8 cellular contexts compared by ENCODE assay signal in the genomic region with DNA sequence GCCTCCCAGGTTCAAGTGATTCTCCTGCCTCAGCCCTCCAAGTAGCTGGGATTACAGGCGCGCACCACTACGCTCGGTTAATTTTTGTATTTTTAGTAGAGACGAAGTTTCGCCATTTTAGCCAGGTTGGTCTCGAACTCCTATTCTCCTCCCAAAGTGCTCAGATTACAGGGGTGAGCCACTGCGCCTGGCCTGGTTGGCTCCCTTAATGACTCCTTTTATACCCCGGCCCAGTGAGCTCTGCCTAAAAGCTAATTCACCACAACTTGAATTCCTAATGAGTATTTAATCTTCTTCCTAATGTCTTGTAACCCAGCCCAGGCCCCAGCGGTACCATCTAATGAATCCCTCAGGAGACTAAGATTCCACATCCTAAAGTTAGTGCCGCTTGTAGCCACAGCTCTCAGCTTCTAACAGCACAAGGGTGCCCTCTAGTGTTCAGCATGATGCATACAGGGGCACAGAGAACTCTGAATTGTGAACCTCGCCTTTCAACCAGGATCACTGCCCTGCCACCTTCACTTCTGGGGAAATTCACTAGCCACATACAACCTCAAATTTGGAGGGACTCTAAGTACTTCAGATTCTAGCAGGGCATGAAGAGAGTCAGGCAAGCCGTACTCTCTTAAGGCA.
DNase-seq lines count a peak whose midpoint lies in the region; ATAC-seq, FAIRE-seq and TF ChIP-seq lines count a peak whose summit lies in the region.

No MANE protein-coding gene starts in this region.

- H3K4ac ChIP-seq in neuronal stem cell (ENCODE audit: low read length), result no peak overlapping the region

- DNase-seq in Caki2 (ENCODE audit: low read depth), result peak; percentile 8
- DNase-seq in GM19239 (ENCODE audit: insufficient read length, low spot score), result peak; percentile 4
- peak; percentile 63 for DNase-seq in NCI-H82 treated with DMSO at 0.1 percent for 48 hours (lab: John Stamatoyannopoulos, UW; ENCODE audit: unreplicated experiment)
- DNase-seq in activated T-cell treated with anti-CD3 and anti-CD28 coated beads for 24 hours (ENCODE audit: low read depth), result peak; percentile 15
- peak; percentile 60 for DNase-seq in fibroblast of mammary gland (ENCODE audit: low read depth)
- DNase-seq in neuronal stem cell (ENCODE audit: low spot score), result peak; percentile 46
- DNase-seq in cerebellar nuclear complex (lab: John Stamatoyannopoulos, UW), result no peak

- H4K91ac ChIP-seq in neuronal stem cell (ENCODE audit: low read depth, low read length, poor library complexity), result no peak overlapping the region

- no peak overlapping the region for H3K23ac ChIP-seq in neuronal stem cell (ENCODE audit: low read depth, low read length, poor library complexity)

- no peak overlapping the region for H2BK120ac ChIP-seq in neuronal stem cell (ENCODE audit: low read depth, low read length)

- H3K9ac ChIP-seq in neuronal stem cell (ENCODE audit: low read depth, low read length, poor library complexity), result no peak overlapping the region

- H2AFZ ChIP-seq in neuronal stem cell (ENCODE audit: low read length), result no peak overlapping the region

- H3K9me3 ChIP-seq in neuronal stem cell (replicated peaks in 1 of 2; ENCODE audit: control insufficient read depth in 2 of 2, insufficient read depth in 1 of 2, low read depth in 1 of 2, low read length in 2 of 2), result no peaks in the 10 kb centered on the region

- no peak overlapping the region for H3K4me2 ChIP-seq in neuronal stem cell (ENCODE audit: insufficient read depth, low read length, poor library complexity, severe bottlenecking)

- H3K18ac ChIP-seq in neuronal stem cell (ENCODE audit: low read length), result no peak overlapping the region

- H3K79me1 ChIP-seq in neuronal stem cell (ENCODE audit: low read depth, low read length), result no peaks in the 10 kb centered on the region

- H3K27ac ChIP-seq in neuronal stem cell (replicated peaks; ENCODE audit: low read length), result no peak overlapping the region

- H2BK15ac ChIP-seq in neuronal stem cell (ENCODE audit: low read length), result no peak overlapping the region

- H2AK5ac ChIP-seq in neuronal stem cell (ENCODE audit: low read depth, low read length), result no peak overlapping the region

- no peak overlapping the region for H3K14ac ChIP-seq in neuronal stem cell (ENCODE audit: low read length)

- in situ Hi-C loops in Caki2 (cut with HindIII; ENCODE audit: low pct_unique_long_range_greater_than_20kb, low sequenced_read_pairs), result no loop called here

- no peak overlapping the region for H3K4me3 ChIP-seq in fibroblast of mammary gland (ENCODE audit: control insufficient read depth, low read depth, low read length)
- no peak overlapping the region for H3K4me3 ChIP-seq in neuronal stem cell (ENCODE audit: low read length in 2 of 2)

- ATAC-seq in HG03460 (IDR thresholded peaks at IDR 0.05; ENCODE audit: unreplicated experiment), result peak; percentile 71

- H3K4me1 ChIP-seq in neuronal stem cell (ENCODE audit: control insufficient read depth in 2 of 2, insufficient read depth in 1 of 2, low read depth in 1 of 2, low read length in 2 of 2), result no peaks in the 10 kb centered on the region

- no peak overlapping the region for H2BK5ac ChIP-seq in neuronal stem cell (ENCODE audit: low read length)

- peak; percentile 90 for TF ChIP-seq CTCF in fibroblast of mammary gland (conservative IDR thresholded peaks at IDR 0.05; ENCODE audit: control insufficient read depth, insufficient read depth, low read depth, low read length)

- no peaks in the 10 kb centered on the region for H3K36me3 ChIP-seq in neuronal stem cell (replicated peaks in 1 of 2; ENCODE audit: control insufficient read depth in 2 of 2, insufficient read depth in 2 of 2, low read length in 2 of 2)

- no CpG with 5 or more reads among the region's 13 CpGs for WGBS in neuronal stem cell (ENCODE audit: extremely low coverage in 2 of 2, insufficient read length in 2 of 2, insufficient replicate concordance in 1 of 2), 2 donors

- no peak overlapping the region for H4K8ac ChIP-seq in neuronal stem cell (ENCODE audit: low read depth, low read length)

- no peak overlapping the region for H2BK12ac ChIP-seq in neuronal stem cell (ENCODE audit: low read length)

- peaks cover 0 to 39% (median 0%) of the 10 kb centered on the region in 3 experiments for H3K27me3 ChIP-seq in neuronal stem cell (ENCODE audit: control insufficient read depth in 3 of 3, insufficient read depth in 3 of 3, low read depth in 1 of 3, low read length in 3 of 3)

- peak; percentile 85 for FAIRE-seq in GM19239 (lab: Jason Lieb, UNC)

Comparison
In these comparisons a context has a peak if more than half of its experiments do, and no peak if none do; other contexts are left out.
1. DNase-seq: peak in Caki2 (single experiment), GM19239 (single experiment), NCI-H82 treated with DMSO at 0.1 percent for 48 hours (single experiment), activated T-cell treated with anti-CD3 and anti-CD28 coated beads for 24 hours (single experiment), fibroblast of mammary gland (single experiment) and neuronal stem cell (single experiment); none in cerebellar nuclear complex (0 of 2).